8 cellular contexts compared by ENCODE assay signal in genomic region chr18:21703241-21703820, GRCh38. TPM values are rescaled to one million over a fixed set of nuclear protein-coding genes. Genes with fewer than 3 reads are reported as not detected.
DNase-seq lines count a peak whose midpoint lies in the region; ATAC-seq, FAIRE-seq and TF ChIP-seq lines count a peak whose summit lies in the region.

No MANE protein-coding gene starts in this region.

- peaks cover 4 to 37% (median 32%) of the 10 kb centered on the region in 4 donors for H3K4me1 Mint-ChIP-seq in naive thymus-derived CD8-positive, alpha-beta T cell

- H3K36me3 ChIP-seq in DND-41 (ENCODE audit: insufficient read depth, low read length) (peaks cover 38% of the 10 kb centered on the region), ectodermal cell (ENCODE audit: control insufficient read depth, insufficient read depth, low read length) (no peaks in the 10 kb centered on the region)

- no peak for TF ChIP-seq POLR2A in H54 (IDR thresholded peaks at IDR 0.05; ENCODE audit: low read depth, low read length)

- H3K27ac ChIP-seq in DND-41 (ENCODE audit: low read length) (peak overlapping the region; percentile 81), ectodermal cell (ENCODE audit: insufficient read depth, low read depth, low read length, poor library complexity, severe bottlenecking) (no peak overlapping the region)

- FAIRE-seq in H54 (lab: Jason Lieb, UNC), result no peak

- POLR2A ChIA-PET in naive thymus-derived CD8-positive, alpha-beta T cell (lab: Charles Lee), result interaction anchor here (1.1 to 2.5 kb wide), 4 partner anchors 10 to 38 kb away, joined by 3 to 35 read pairs (median 16); partner anchors contain the start of gene MIB1

- no peaks in the 10 kb centered on the region for H3K27me3 Mint-ChIP-seq in naive thymus-derived CD8-positive, alpha-beta T cell

- peak overlapping the region; percentile 89 to 96 (median 94) for H3K27ac Mint-ChIP-seq in naive thymus-derived CD8-positive, alpha-beta T cell

- H3K4me3 Mint-ChIP-seq in naive thymus-derived CD8-positive, alpha-beta T cell, result peak overlapping the region; percentile 90 to 100 (median 97)

- H3K9ac ChIP-seq in DND-41 (ENCODE audit: low read depth, low read length), result peak overlapping the region; percentile 97

- no peaks in the 10 kb centered on the region for H3K27me3 ChIP-seq in DND-41 (ENCODE audit: insufficient read depth, low read length, poor library complexity)
- H3K27me3 ChIP-seq in ectodermal cell (ENCODE audit: control insufficient read depth, insufficient read depth, low read length, poor library complexity, severe bottlenecking), result peaks cover 26% of the 10 kb centered on the region

- no peak for TF ChIP-seq CTCF in DND-41 (IDR thresholded peaks at IDR 0.05; ENCODE audit: borderline replicate concordance, extremely low read depth, low read length, poor library complexity, severe bottlenecking)

- WGBS in ectodermal cell, 2 experiments, result 17 to 18% methylated on average over 17 of the region's 17 CpGs

- peaks cover 35% of the 10 kb centered on the region for H3K4me1 ChIP-seq in DND-41 (ENCODE audit: insufficient read depth, low read length)
- no peaks in the 10 kb centered on the region for H3K4me1 ChIP-seq in ectodermal cell (ENCODE audit: control insufficient read depth, insufficient read depth, low read length)

- peak; percentile 38 for DNase-seq in DND-41
- peak; percentile 68 for DNase-seq in SW480 (ENCODE audit: low spot score)
- DNase-seq in naive thymus-derived CD8-positive, alpha-beta T cell, result peak in 3 of 10 donors; percentile 6 to 38 (median 25)
- no peak for DNase-seq in H4 (ENCODE audit: low spot score)
- no peak for DNase-seq in H54 (ENCODE audit: insufficient read length, low spot score)

- peak overlapping the region; percentile 82 for H2AFZ ChIP-seq in DND-41 (ENCODE audit: low read depth, low read length)

- H3K4me3 ChIP-seq in DND-41 (ENCODE audit: low read depth in 1 of 2, low read length in 2 of 2) (peak overlapping the region; percentile 51 to 69), ectodermal cell (ENCODE audit: insufficient read depth, low read depth, low read length) (peak overlapping the region; percentile 82)

- H3K79me2 ChIP-seq in DND-41 (ENCODE audit: insufficient read depth, low read length), result peaks cover 47% of the 10 kb centered on the region

- no peaks in the 10 kb centered on the region; the same call in 1 of the 2 replicates for H4K20me1 ChIP-seq in DND-41 (ENCODE audit: insufficient read depth, low read length)

- peak overlapping the region; percentile 81 for H3K4me2 ChIP-seq in DND-41 (ENCODE audit: insufficient read depth, low read length)

- no peaks in the 10 kb centered on the region for H3K9me3 ChIP-seq in DND-41 (ENCODE audit: insufficient read depth, low read length, severe bottlenecking)
- H3K9me3 ChIP-seq in ectodermal cell (ENCODE audit: control insufficient read depth, low read length), result no peaks in the 10 kb centered on the region

- ATAC-seq in DND-41 (ENCODE audit: insufficient read depth, low read depth) (no peak), HG02943 (IDR thresholded peaks at IDR 0.05; ENCODE audit: low read depth, unreplicated experiment) (peak; percentile 16), GM18870 (IDR thresholded peaks at IDR 0.05; ENCODE audit: unreplicated experiment) (no peak)
- ATAC-seq in naive thymus-derived CD8-positive, alpha-beta T cell, result peak in 1 of 2 donors; percentile 0

- H3K9me3 Mint-ChIP-seq in naive thymus-derived CD8-positive, alpha-beta T cell, result no peaks in the 10 kb centered on the region

- peaks cover 0 to 31% (median 10%) of the 10 kb centered on the region in 3 donors for H3K36me3 Mint-ChIP-seq in naive thymus-derived CD8-positive, alpha-beta T cell

RNA-seq across cellular contexts. Expression of gene ABHD3, which starts 1.2 kb away (rescaled TPM):
- 7.6 TPM for polyA plus RNA-seq in ectodermal cell (2013, experiment 1 of 4)
- 7.1 TPM for polyA plus RNA-seq in ectodermal cell (2013, experiment 2 of 4)
- polyA plus RNA-seq in ectodermal cell (2013, experiment 3 of 4), result 8.6 TPM
- 10.9 TPM for polyA plus RNA-seq in ectodermal cell (2013, experiment 4 of 4)
- 10 to 100 TPM; 50.4 to 52.0 TPM for total RNA-seq in naive thymus-derived CD8-positive, alpha-beta T cell
- polyA plus RNA-seq in naive thymus-derived CD8-positive, alpha-beta T cell, result 10 to 100 TPM; 16.2 to 20.7 (median 19.7) TPM
- total RNA-seq in H4 (2014; rRNA removed; shearing (Covaris generic)), result 12.9 and 16.2 TPM in 2 replicates

RNA-seq across cellular contexts. Expression of gene MIB1, which starts 37.3 kb away (rescaled TPM):
- polyA plus RNA-seq in ectodermal cell (2013, experiment 1 of 4), result 46.5 TPM
- polyA plus RNA-seq in ectodermal cell (2013, experiment 2 of 4), result 52.3 TPM
- polyA plus RNA-seq in ectodermal cell (2013, experiment 3 of 4), result 42.0 TPM
- polyA plus RNA-seq in ectodermal cell (2013, experiment 4 of 4), result 50.2 TPM
- total RNA-seq in naive thymus-derived CD8-positive, alpha-beta T cell, result 10 to 100 TPM; 19.8 to 21.5 TPM
- 1 to 10 TPM; 3.8 to 7.1 (median 3.9) TPM for polyA plus RNA-seq in naive thymus-derived CD8-positive, alpha-beta T cell
- 27.1 and 35.8 TPM in 2 replicates for total RNA-seq in H4 (2014; rRNA removed; shearing (Covaris generic))

Comparison
In these comparisons a context has a peak if more than half of its experiments do, and no peak if none do; other contexts are left out.
1. DNase-seq: peak in DND-41 (single experiment) and SW480 (single experiment); none in H4 (single experiment) and H54 (single experiment).